11 cellular contexts compared by ENCODE assay signal in the genomic region with DNA sequence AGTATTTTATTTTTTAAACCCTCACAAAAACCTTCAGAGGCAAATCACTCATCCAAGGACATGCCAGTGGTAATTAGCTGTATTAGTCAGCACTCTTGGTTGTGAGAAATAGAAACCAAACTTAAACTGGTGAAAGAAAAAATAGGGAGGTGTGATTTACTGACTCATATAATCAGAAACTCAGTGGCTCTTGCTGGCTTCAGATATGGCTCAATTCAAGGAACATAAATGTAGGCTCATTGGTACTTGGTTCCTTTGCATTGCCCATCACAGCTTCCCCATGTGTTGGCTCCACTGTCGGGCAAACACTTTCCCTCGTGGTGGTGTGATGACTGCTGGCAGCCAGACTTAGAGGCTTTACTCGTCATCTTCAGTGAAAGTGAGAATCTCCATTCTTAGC.
DNase-seq lines count a peak whose midpoint lies in the region; ATAC-seq and TF ChIP-seq lines count a peak whose summit lies in the region.
"Had no signal": no experiment of that assay in that cellular context is flagged by ENCODE, and none has a peak within 500 bp of the region (broad histone marks: within the 10 kb centered on the region; RNA-seq: fewer than 3 reads in every experiment).

No MANE protein-coding gene starts in this region.

- peak; percentile 75 for ATAC-seq in GM18868 (IDR thresholded peaks at IDR 0.05; ENCODE audit: unreplicated experiment)
- peak; percentile 56 for ATAC-seq in HG02981 (IDR thresholded peaks at IDR 0.05; ENCODE audit: unreplicated experiment)
- no peak for ATAC-seq in HG03045 (IDR thresholded peaks at IDR 0.05; ENCODE audit: unreplicated experiment)
- ATAC-seq in HG02623 (IDR thresholded peaks at IDR 0.05; ENCODE audit: unreplicated experiment) = no peak
- ATAC-seq: lower lobe of right lung, sciatic nerve had no signal

- no peak overlapping the region for H2AFZ ChIP-seq in osteoblast (ENCODE audit: low read length)

- H4K20me1 ChIP-seq in osteoblast (ENCODE audit: insufficient read depth, low read length) = no peaks in the 10 kb centered on the region

- H3K27me3 ChIP-seq in osteoblast (ENCODE audit: insufficient read depth, low read length) = no peaks in the 10 kb centered on the region

- H3K4me2 ChIP-seq in osteoblast (ENCODE audit: insufficient read depth, low read length) = no peak overlapping the region

- H3K79me2 ChIP-seq in osteoblast (ENCODE audit: insufficient read depth, low read length) = no peaks in the 10 kb centered on the region

- DNase-seq in amniotic epithelial cell (ENCODE audit: low read depth) (peak; percentile 22), osteoblast (ENCODE audit: insufficient read length, low spot score, missing footprints) (peak; percentile 69), NCI-H510A (lab: John Stamatoyannopoulos, UW) (no peak), NCI-H524 treated with DMSO at 0.1 percent for 48 hours (lab: John Stamatoyannopoulos, UW) (no peak)
- DNase-seq: lower lobe of right lung, NCI-H1092 treated with DMSO at 0.1 percent for 48 hours had no signal

- no peak for TF ChIP-seq CTCF in osteoblast (IDR thresholded peaks at IDR 0.05; ENCODE audit: extremely low read depth, low read depth, low read length)

- H3K4me1 ChIP-seq in osteoblast (ENCODE audit: insufficient read depth, low read length) = peaks cover 3% of the 10 kb centered on the region
- H3K4me1 ChIP-seq: lower lobe of right lung had no signal

- H3K9me3 ChIP-seq in osteoblast (ENCODE audit: low read depth, low read length) = no peaks in the 10 kb centered on the region
- H3K9me3 ChIP-seq: lower lobe of right lung had no signal

- no peaks in the 10 kb centered on the region for H3K36me3 ChIP-seq in osteoblast (ENCODE audit: insufficient read depth, low read length)
- H3K36me3 ChIP-seq: lower lobe of right lung had no signal

- no peak overlapping the region for H3K27ac ChIP-seq in osteoblast (ENCODE audit: low read depth, low read length)
- H3K27ac ChIP-seq: lower lobe of right lung had no signal

- no peak overlapping the region for H3K4me3 ChIP-seq in osteoblast (ENCODE audit: insufficient read depth, low read length)
- H3K4me3 ChIP-seq: lower lobe of right lung had no signal

Comparison
In these comparisons a context has a peak if more than half of its experiments do, and no peak if none do; other contexts are left out.
1. ATAC-seq: peak in GM18868 (single experiment) and HG02981 (single experiment); none in HG03045 (single experiment) and HG02623 (single experiment).
2. DNase-seq: peak in amniotic epithelial cell (single experiment) and osteoblast (single experiment); none in NCI-H510A (single experiment) and NCI-H524 treated with DMSO at 0.1 percent for 48 hours (single experiment).